ENCODE assay signal across 1 cellular context in the genomic region with DNA sequence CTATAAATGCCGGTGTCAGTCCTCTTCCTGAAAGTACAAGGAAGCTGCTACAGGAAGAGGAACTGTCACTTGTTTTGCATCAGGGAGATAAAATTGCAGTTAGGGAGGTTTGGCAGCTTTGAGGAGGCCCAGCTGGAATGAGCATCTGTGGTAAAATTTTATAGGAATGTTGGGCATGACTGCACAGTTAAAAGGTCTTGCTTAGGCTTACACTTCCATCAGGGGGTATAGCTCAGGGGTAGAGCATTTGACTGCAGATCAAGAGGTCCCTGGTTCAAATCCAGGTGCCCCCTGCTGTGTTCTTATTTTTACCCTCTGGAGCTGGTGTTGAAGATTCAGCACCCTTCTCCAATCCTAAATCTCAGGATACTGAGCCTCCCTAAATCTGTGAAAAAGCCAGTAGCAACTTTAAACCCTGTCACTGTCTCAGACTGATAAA.
TF ChIP-seq lines count a peak whose summit lies in the region.

No MANE protein-coding gene starts in this region.

TF ChIP-seq in K562, 482 proteins besides CTCF, POLR2A, EP300 and RAD21 (continued from another document):
- TF ChIP-seq, protein P1, sequence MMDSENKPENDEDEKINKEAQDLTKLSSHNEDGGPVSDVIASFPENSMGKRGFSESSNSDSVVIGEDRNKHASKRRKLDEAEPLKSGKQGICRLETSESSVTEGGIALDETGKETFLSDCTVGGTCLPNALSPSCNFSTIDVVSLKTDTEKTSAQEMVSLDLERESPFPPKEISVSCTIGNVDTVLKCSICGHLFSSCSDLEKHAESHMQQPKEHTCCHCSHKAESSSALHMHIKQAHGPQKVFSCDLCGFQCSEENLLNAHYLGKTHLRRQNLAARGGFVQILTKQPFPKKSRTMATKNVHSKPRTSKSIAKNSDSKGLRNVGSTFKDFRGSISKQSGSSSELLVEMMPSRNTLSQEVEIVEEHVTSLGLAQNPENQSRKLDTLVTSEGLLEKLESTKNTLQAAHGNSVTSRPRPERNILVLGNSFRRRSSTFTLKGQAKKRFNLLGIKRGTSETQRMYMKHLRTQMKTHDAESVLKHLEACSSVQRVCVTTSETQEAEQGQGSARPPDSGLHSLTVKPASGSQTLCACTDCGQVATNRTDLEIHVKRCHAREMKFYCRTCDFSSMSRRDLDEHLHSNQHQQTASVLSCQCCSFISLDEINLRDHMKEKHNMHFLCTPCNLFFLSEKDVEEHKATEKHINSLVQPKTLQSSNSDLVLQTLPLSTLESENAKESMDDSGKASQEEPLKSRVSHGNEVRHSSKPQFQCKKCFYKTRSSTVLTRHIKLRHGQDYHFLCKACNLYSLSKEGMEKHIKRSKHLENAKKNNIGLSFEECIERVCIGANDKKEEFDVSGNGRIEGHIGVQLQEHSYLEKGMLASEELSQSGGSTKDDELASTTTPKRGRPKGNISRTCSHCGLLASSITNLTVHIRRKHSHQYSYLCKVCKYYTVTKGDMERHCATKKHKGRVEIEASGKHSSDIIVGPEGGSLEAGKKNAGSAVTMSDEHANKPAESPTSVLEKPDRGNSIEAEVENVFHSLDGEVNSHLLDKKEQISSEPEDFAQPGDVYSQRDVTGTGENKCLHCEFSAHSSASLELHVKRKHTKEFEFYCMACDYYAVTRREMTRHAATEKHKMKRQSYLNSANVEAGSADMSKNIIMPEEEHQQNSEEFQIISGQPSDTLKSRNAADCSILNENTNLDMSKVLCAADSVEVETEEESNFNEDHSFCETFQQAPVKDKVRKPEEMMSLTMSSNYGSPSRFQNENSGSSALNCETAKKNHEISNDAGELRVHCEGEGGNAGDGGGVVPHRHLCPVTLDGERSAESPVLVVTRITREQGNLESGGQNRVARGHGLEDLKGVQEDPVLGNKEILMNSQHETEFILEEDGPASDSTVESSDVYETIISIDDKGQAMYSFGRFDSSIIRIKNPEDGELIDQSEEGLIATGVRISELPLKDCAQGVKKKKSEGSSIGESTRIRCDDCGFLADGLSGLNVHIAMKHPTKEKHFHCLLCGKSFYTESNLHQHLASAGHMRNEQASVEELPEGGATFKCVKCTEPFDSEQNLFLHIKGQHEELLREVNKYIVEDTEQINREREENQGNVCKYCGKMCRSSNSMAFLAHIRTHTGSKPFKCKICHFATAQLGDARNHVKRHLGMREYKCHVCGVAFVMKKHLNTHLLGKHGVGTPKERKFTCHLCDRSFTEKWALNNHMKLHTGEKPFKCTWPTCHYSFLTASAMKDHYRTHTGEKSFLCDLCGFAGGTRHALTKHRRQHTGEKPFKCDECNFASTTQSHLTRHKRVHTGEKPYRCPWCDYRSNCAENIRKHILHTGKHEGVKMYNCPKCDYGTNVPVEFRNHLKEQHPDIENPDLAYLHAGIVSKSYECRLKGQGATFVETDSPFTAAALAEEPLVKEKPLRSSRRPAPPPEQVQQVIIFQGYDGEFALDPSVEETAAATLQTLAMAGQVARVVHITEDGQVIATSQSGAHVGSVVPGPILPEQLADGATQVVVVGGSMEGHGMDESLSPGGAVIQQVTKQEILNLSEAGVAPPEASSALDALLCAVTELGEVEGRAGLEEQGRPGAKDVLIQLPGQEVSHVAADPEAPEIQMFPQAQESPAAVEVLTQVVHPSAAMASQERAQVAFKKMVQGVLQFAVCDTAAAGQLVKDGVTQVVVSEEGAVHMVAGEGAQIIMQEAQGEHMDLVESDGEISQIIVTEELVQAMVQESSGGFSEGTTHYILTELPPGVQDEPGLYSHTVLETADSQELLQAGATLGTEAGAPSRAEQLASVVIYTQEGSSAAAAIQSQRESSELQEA (IDR thresholded peaks at IDR 0.05; ENCODE audit: low read depth) = peak; percentile 37; the same call in 1 of the 2 replicates
- TF ChIP-seq, protein P2, sequence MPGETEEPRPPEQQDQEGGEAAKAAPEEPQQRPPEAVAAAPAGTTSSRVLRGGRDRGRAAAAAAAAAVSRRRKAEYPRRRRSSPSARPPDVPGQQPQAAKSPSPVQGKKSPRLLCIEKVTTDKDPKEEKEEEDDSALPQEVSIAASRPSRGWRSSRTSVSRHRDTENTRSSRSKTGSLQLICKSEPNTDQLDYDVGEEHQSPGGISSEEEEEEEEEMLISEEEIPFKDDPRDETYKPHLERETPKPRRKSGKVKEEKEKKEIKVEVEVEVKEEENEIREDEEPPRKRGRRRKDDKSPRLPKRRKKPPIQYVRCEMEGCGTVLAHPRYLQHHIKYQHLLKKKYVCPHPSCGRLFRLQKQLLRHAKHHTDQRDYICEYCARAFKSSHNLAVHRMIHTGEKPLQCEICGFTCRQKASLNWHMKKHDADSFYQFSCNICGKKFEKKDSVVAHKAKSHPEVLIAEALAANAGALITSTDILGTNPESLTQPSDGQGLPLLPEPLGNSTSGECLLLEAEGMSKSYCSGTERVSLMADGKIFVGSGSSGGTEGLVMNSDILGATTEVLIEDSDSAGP (CRISPR knock-in tag; IDR thresholded peaks at IDR 0.05) = no peak
- peak; percentile 14; the same call in 1 of the 2 replicates for TF ChIP-seq EP400 (IDR thresholded peaks at IDR 0.05)
- no peak for TF ChIP-seq FOXA3 (CRISPR knock-in tag; conservative IDR thresholded peaks at IDR 0.05 in 1 of 2, IDR thresholded peaks at IDR 0.05 in 1 of 2)
- TF ChIP-seq NFATC3 (IDR thresholded peaks at IDR 0.05) = no peak
- no peak for TF ChIP-seq KAT7 (CRISPR knock-in tag; IDR thresholded peaks at IDR 0.05; ENCODE audit: borderline replicate concordance)
